Comparison of ENCODE assay signal across 23 cellular contexts in the genomic region with DNA sequence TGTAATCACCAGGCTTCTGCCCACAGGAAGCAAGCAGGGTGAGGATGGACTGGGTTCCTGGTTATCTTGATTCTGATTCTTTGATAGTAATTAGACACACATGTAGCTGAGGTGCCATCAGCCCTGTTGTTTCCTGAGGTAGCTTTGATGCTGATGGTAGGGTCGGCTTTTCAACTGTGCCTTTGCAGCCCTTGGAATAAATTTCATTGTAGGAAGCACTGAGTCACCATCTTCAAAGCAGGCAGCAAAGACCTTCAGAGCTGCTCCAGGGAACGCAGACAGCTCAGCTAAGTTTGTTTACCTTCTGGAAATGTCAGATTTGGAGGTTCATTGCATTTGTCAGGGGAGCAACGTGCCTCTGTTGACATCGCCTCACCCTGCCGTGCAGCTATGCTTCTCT.
DNase-seq lines count a peak whose midpoint lies in the region; ATAC-seq and TF ChIP-seq lines count a peak whose summit lies in the region.
"Had no signal": no experiment of that assay in that cellular context is flagged by ENCODE, and none has a peak within 500 bp of the region (broad histone marks: within the 10 kb centered on the region; RNA-seq: fewer than 3 reads in every experiment).

No MANE protein-coding gene starts in this region.

- DNase-seq in DND-41 (no peak), HT1080 (ENCODE audit: low read depth) (peak; percentile 42), SW480 (ENCODE audit: low spot score) (peak; percentile 40), superior temporal gyrus (ENCODE audit: extremely low spot score) (peak; percentile 12), BE2C (no peak), NCI-H69 (lab: John Stamatoyannopoulos, UW) (no peak)
- DNase-seq: CD8-positive, alpha-beta T cell; DMS 273 treated with DMSO at 0.1 percent for 48 hours; DMS79; GM23248; KBM-7; NCI-H1048; NCI-H1417; NCI-H1694; NCI-H2029 treated with DMSO at 0.1 percent for 48 hours; NCI-H526 treated with DMSO at 0.1 percent for 48 hours; OCI-M1; Peyer's patch; SIG-M5 had no signal

- H3K4me3 ChIP-seq in DND-41 (ENCODE audit: low read depth in 1 of 2, low read length in 2 of 2) (no peak overlapping the region), BE2C (ENCODE audit: low read depth, low read length) (no peak overlapping the region)
- H3K4me3 ChIP-seq: GM23248, HAP-1, Peyer's patch, SK-N-MC had no signal

- ATAC-seq in DND-41 (ENCODE audit: insufficient read depth, low read depth) (peak; percentile 45; the same call in 1 of the 3 replicates), GM21390 (IDR thresholded peaks at IDR 0.05; ENCODE audit: unreplicated experiment) (no peak)
- ATAC-seq: CD8-positive, alpha-beta T cell had no signal

- no peak overlapping the region for H2AFZ ChIP-seq in DND-41 (ENCODE audit: low read depth, low read length)
- H2AFZ ChIP-seq: GM23248 had no signal

- no peaks in the 10 kb centered on the region for H3K9me3 ChIP-seq in DND-41 (ENCODE audit: insufficient read depth, low read length, severe bottlenecking)
- no peaks in the 10 kb centered on the region for H3K9me3 ChIP-seq in BE2C
- H3K9me3 ChIP-seq: HAP-1, Peyer's patch had no signal

- no peak overlapping the region for H3K27ac ChIP-seq in DND-41 (ENCODE audit: low read length)
- H3K27ac ChIP-seq: C4-2B, GM23248, Peyer's patch, SK-N-MC had no signal

- no peak for TF ChIP-seq CTCF in DND-41 (IDR thresholded peaks at IDR 0.05; ENCODE audit: borderline replicate concordance, extremely low read depth, low read length, poor library complexity, severe bottlenecking)
- TF ChIP-seq CTCF in BE2C (IDR thresholded peaks at IDR 0.05; ENCODE audit: low read depth, low read length), result no peak

- no peak overlapping the region for H3K4me2 ChIP-seq in DND-41 (ENCODE audit: insufficient read depth, low read length)

- H4K20me1 ChIP-seq in DND-41 (ENCODE audit: insufficient read depth, low read length), result no peaks in the 10 kb centered on the region

- H3K79me2 ChIP-seq in DND-41 (ENCODE audit: insufficient read depth, low read length), result no peaks in the 10 kb centered on the region

- H3K27me3 ChIP-seq in DND-41 (ENCODE audit: insufficient read depth, low read length, poor library complexity) (no peaks in the 10 kb centered on the region), BE2C (no peaks in the 10 kb centered on the region)
- H3K27me3 ChIP-seq: Peyer's patch had no signal

- H3K4me1 ChIP-seq in DND-41 (ENCODE audit: insufficient read depth, low read length) (no peaks in the 10 kb centered on the region), BE2C (no peaks in the 10 kb centered on the region)
- H3K4me1 ChIP-seq: HAP-1, Peyer's patch had no signal

- no peak overlapping the region for H3K9ac ChIP-seq in DND-41 (ENCODE audit: low read depth, low read length)
- H3K9ac ChIP-seq: GM23248 had no signal

- H3K36me3 ChIP-seq in DND-41 (ENCODE audit: insufficient read depth, low read length) (0 out of 2 replicates have a peak, but pooled peaks cover 1% of the 10 kb centered on the region), BE2C (no peaks in the 10 kb centered on the region)
- H3K36me3 ChIP-seq: HAP-1, Peyer's patch had no signal

Comparison
In these comparisons a context has a peak if more than half of its experiments do, and no peak if none do; other contexts are left out.
1. DNase-seq: peak in HT1080 (single experiment), SW480 (single experiment) and superior temporal gyrus (single experiment); none in DND-41 (single experiment), BE2C (single experiment) and NCI-H69 (single experiment).